32 cellular contexts compared by ENCODE assay signal in the genomic region with DNA sequence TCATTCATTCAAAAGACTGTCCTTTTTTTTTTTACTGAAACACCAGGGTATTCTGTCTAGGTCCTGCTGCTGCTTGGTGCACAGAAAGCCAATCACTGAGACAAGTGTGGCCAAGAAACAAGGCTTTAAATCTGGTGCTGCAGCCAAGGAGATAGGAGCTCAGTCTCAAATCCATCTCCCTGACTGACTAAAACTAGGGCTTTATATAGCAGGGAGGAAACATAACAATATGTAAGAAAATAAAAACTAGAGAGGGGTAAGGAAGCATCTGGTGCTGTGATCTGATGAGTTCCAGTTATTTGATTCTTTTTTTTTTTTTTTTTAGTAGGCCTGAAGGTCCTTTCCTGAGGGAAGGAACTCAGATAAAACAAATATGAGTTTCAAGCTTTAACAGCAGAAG.
"Had no signal": no experiment of that assay in that cellular context is flagged by ENCODE, and none has a peak within 500 bp of the region (broad histone marks: within the 10 kb centered on the region; RNA-seq: fewer than 3 reads in every experiment).

No MANE protein-coding gene starts in this region.

- H3K27me3 Mint-ChIP-seq: activated CD4-positive, alpha-beta T cell treated with anti-CD3 and anti-CD28 coated beads, Interleukin-2, amount 10 ng/mL, durations not matched to agents 7 days and 5 days; activated naive CD8-positive, alpha-beta T cell; activated naive CD8-positive, alpha-beta T cell treated with anti-CD3 and anti-CD28 coated beads, Interleukin-2, amount 50 U/mL, for 24 hours; activated T-cell treated with anti-CD3 and anti-CD28 coated beads, Interleukin-2, amount 50 U/mL, for 24 hours; brain had no signal

- DNase-seq: activated CD4-positive, alpha-beta T cell treated with anti-CD3 and anti-CD28 coated beads, Interleukin-2, amount 10 ng/mL, durations not matched to agents 7 days and 5 days; activated CD4-positive, alpha-beta T cell treated with anti-CD3 and anti-CD28 coated beads, Interleukin-2, amount 50 U/mL, for 48 hours; activated CD8-positive, alpha-beta T cell treated with anti-CD3 and anti-CD28 coated beads, Interleukin-2, amount 10 ng/mL, durations not matched to agents 7 days and 5 days; activated gamma-delta T cell; activated naive CD4-positive, alpha-beta T cell treated with Interleukin-2 at 50 U/mL for 16 hours; activated naive CD8-positive, alpha-beta T cell treated with anti-CD3 and anti-CD28 coated beads, Interleukin-2, amount 50 U/mL, for 24 hours; activated T-cell treated with anti-CD3 and anti-CD28 coated beads, Interleukin-2, amount 50 U/mL, for 24 hours; anterior cingulate cortex; central memory CD4-positive, alpha-beta T cell; Karpas-422; KBM-7; NCI-H1048; NCI-H1105 treated with DMSO at 0.1 percent for 48 hours; NCI-H1436; NCI-H1694; NCI-H1930; NCI-H2081 treated with DMSO at 0.1 percent for 48 hours; NCI-H510A; NCI-H526; NCI-H748 treated with DMSO at 0.1 percent for 48 hours; NK-92 treated with Interleukin-12 subunit alpha and Interleukin-12 subunit beta, amount 100 ng/mL, for 24 hours; PC-3; Peyer's patch; RPMI8226; SHP77 treated with DMSO at 0.1 percent for 48 hours; SK-N-SH had no signal

- H3K4me3 Mint-ChIP-seq: activated CD4-positive, alpha-beta T cell treated with anti-CD3 and anti-CD28 coated beads, Interleukin-2, amount 10 ng/mL, durations not matched to agents 7 days and 5 days; activated CD8-positive, alpha-beta T cell treated with anti-CD3 and anti-CD28 coated beads, Interleukin-2, amount 10 ng/mL, durations not matched to agents 7 days and 5 days; activated naive CD8-positive, alpha-beta T cell; activated naive CD8-positive, alpha-beta T cell treated with anti-CD3 and anti-CD28 coated beads, Interleukin-2, amount 50 U/mL, for 24 hours; activated T-cell treated with anti-CD3 and anti-CD28 coated beads, Interleukin-2, amount 50 U/mL, for 24 hours; brain; T-helper 1 cell treated with Interleukin-12 subunit alpha and Interleukin-12 subunit beta and Interleukin-4 antibody, amounts not matched to agents 30 μg/mL and 1 μg/mL, for 36 hours; T-helper 2 cell treated with Interferon-gamma antibody and Interleukin-4, amounts not matched to agents 5 μg/mL and 100 μg/mL, for 36 hours had no signal

- H3K27ac Mint-ChIP-seq: activated CD4-positive, alpha-beta T cell treated with anti-CD3 and anti-CD28 coated beads, Interleukin-2, amount 10 ng/mL, durations not matched to agents 7 days and 5 days; activated CD8-positive, alpha-beta T cell treated with anti-CD3 and anti-CD28 coated beads, Interleukin-2, amount 10 ng/mL, durations not matched to agents 7 days and 5 days; activated naive CD8-positive, alpha-beta T cell; activated naive CD8-positive, alpha-beta T cell treated with anti-CD3 and anti-CD28 coated beads, Interleukin-2, amount 50 U/mL, for 24 hours; activated T-cell treated with anti-CD3 and anti-CD28 coated beads, Interleukin-2, amount 50 U/mL, for 24 hours; activated T-helper 2 cell treated with anti-CD3 and anti-CD28 coated beads, Interferon-gamma antibody, Interleukin-2, Interleukin-4, amounts not matched to agents 10 μg/mL and 5 μg/mL and 100 μg/mL, durations not matched to agents 14 hours and 24 hours and 36 hours; T-helper 1 cell treated with Interleukin-12 subunit alpha and Interleukin-12 subunit beta and Interleukin-4 antibody, amounts not matched to agents 30 μg/mL and 1 μg/mL, for 36 hours; T-helper 2 cell treated with Interferon-gamma antibody and Interleukin-4, amounts not matched to agents 5 μg/mL and 100 μg/mL, for 36 hours had no signal

- H3K27ac ChIP-seq: Peyer's patch, SJSA1 had no signal

- H3K4me3 ChIP-seq: Peyer's patch, SJSA1 had no signal

- ATAC-seq: activated CD8-positive, alpha-beta T cell treated with anti-CD3 and anti-CD28 coated beads, Interleukin-2, amount 10 ng/mL, durations not matched to agents 7 days and 5 days; activated naive CD8-positive, alpha-beta T cell treated with anti-CD3 and anti-CD28 coated beads, Interleukin-2, amount 50 U/mL, for 24 hours; PC-3 had no signal

- H3K9me3 ChIP-seq: SK-N-SH had no signal

- H3K4me1 ChIP-seq: Peyer's patch, SJSA1 had no signal

- H3K27me3 ChIP-seq: Peyer's patch, SJSA1 had no signal

- H3K4me2 ChIP-seq: SK-N-SH had no signal

- H3K9me2 ChIP-seq: SK-N-SH had no signal

- H3K4me1 Mint-ChIP-seq: activated CD4-positive, alpha-beta T cell treated with anti-CD3 and anti-CD28 coated beads, Interleukin-2, amount 10 ng/mL, durations not matched to agents 7 days and 5 days; brain had no signal
